Comparison of ENCODE assay signal across 8 cellular contexts in genomic region chr2:216371756-216372702, GRCh38. TPM values are rescaled to one million over a fixed set of nuclear protein-coding genes. Genes with fewer than 3 reads are reported as not detected.
DNase-seq lines count a peak whose midpoint lies in the region; ATAC-seq, FAIRE-seq and TF ChIP-seq lines count a peak whose summit lies in the region.

TSS of gene MARCHF4 (minus strand) at chr2:216372483. CDS start at chr2:216370260, 2,223 bp downstream.

- H3K4me1 Mint-ChIP-seq in Caco-2 (ENCODE audit: low read depth, unreplicated experiment) (no peaks in the 10 kb centered on the region), T-cell (peaks cover 17 to 24% (median 23%) of the 10 kb centered on the region in 3 donors)

- POLR2A ChIA-PET in Caco-2 (lab: Charles Lee) (interaction anchor here (1.1 kb wide), 1 partner anchor 258 kb away, joined by 4 read pairs; no protein-coding TSS in a partner anchor), T-cell (lab: Charles Lee) (no interaction called here)

- WGBS in pancreas, 2 donors, result 1% methylated on average over 57 to 60 of the region's 60 CpGs

- H3K36me3 ChIP-seq in Caco-2 (ENCODE audit: control insufficient read depth, insufficient read depth, low read length) (no peaks in the 10 kb centered on the region), pancreas (no peaks in the 10 kb centered on the region), tibial artery (no peaks in the 10 kb centered on the region)

- H3K4me3 ChIP-seq in Caco-2 (ENCODE audit: low read depth, low read length) (no peak within 1 kb of the TSS), pancreas (peak within 1 kb of the TSS in 3 of 4 donors; percentile 2 to 41 (median 20)), tibial artery (peak within 1 kb of the TSS in 1 of 2 donors; percentile 26)

- CTCF ChIA-PET in Caco-2 (lab: Charles Lee), result interaction anchor here (0.7 kb wide), 1 partner anchor 32 kb away, joined by 5 read pairs; no protein-coding TSS in a partner anchor
- CTCF ChIA-PET in T-cell (lab: Charles Lee), result interaction anchor here in 1 of 2 donors (0.6 to 1.8 kb wide), 5 partner anchors 25 to 698 kb away, joined by 3 to 6 read pairs (median 4); no protein-coding TSS in a partner anchor

- no TSS peak for BruUV-seq in Caco-2 (replicated peaks; lab: Mats Ljungman, UMichigan)

- intact Hi-C loops in Caco-2 (cut with micrococcal nuclease; ENCODE audit: unreplicated experiment) (no loop called here), cardiac septum (cut with DNase I) (no loop called here), pancreas (cut with DNase I) (no loop called here), tibial artery (cut with DNase I; ENCODE audit: low total_unique reads) (no loop called here)

- ATAC-seq in T-cell (replicated peaks in 1 of 4), result peak; percentile 78 to 90 (median 84)
- peak; percentile 92 to 99 (median 93) for ATAC-seq in pancreas
- no peak for ATAC-seq in GM18870 (IDR thresholded peaks at IDR 0.05; ENCODE audit: unreplicated experiment)

- in situ Hi-C loops in KBM-7 (cut with MboI; ENCODE audit: low pct_unique_long_range_greater_than_20kb, low sequenced_read_pairs), result no loop called here

- no peak within 1 kb of the TSS for H3K27ac Mint-ChIP-seq in Caco-2 (ENCODE audit: unreplicated experiment)
- peak within 1 kb of the TSS in 1 of 2 donors; percentile 27 for H3K27ac Mint-ChIP-seq in T-cell

- H3K9me3 Mint-ChIP-seq in Caco-2 (ENCODE audit: unreplicated experiment), result no peaks in the 10 kb centered on the region
- H3K9me3 Mint-ChIP-seq in T-cell, result peaks cover 0 to 3% (median 0%) of the 10 kb centered on the region in 3 donors

- no peak within 1 kb of the TSS for H3K27ac ChIP-seq in pancreas
- no peak within 1 kb of the TSS for H3K27ac ChIP-seq in tibial artery

- H3K27me3 Mint-ChIP-seq in Caco-2 (ENCODE audit: insufficient read depth, unreplicated experiment) (peaks cover 38% of the 10 kb centered on the region), T-cell (peaks cover 52 to 55% of the 10 kb centered on the region in 2 donors)

- no peaks in the 10 kb centered on the region for H3K9me3 ChIP-seq in Caco-2
- no peaks in the 10 kb centered on the region for H3K9me3 ChIP-seq in pancreas
- H3K9me3 ChIP-seq in tibial artery, result no peaks in the 10 kb centered on the region

- H3K36me3 Mint-ChIP-seq in Caco-2 (ENCODE audit: insufficient read depth, unreplicated experiment) (no peaks in the 10 kb centered on the region), T-cell (no peaks in the 10 kb centered on the region)

- no peak for FAIRE-seq in pancreas (lab: Jason Lieb, UNC)

- H3K4me3 Mint-ChIP-seq in Caco-2 (ENCODE audit: unreplicated experiment), result no peak within 1 kb of the TSS
- peak within 1 kb of the TSS in 2 of 3 donors; percentile 45 to 68 for H3K4me3 Mint-ChIP-seq in T-cell

- DNase-seq in Caco-2 (peak; percentile 58 to 81), KBM-7 (peak; percentile 75), T-cell (peak; percentile 14 to 71 (median 57)), amniotic epithelial cell (ENCODE audit: low read depth) (peak; percentile 74), cardiac septum (ENCODE audit: low spot score) (peak; percentile 81), pancreas (peak; percentile 53 to 93 (median 72)), tibial artery (peak; percentile 33 to 77)

- TF ChIP-seq CTCF in Caco-2 (IDR thresholded peaks at IDR 0.05; ENCODE audit: insufficient read depth in 1 of 2, low read depth in 1 of 2, low read length in 1 of 2, severe bottlenecking in 1 of 2, unreplicated experiment in 1 of 2), result no peak
- TF ChIP-seq CTCF in pancreas (IDR thresholded peaks at IDR 0.05), result no peak
- no peak for TF ChIP-seq CTCF in tibial artery (IDR thresholded peaks at IDR 0.05)

- H3K4me1 ChIP-seq in Caco-2, result no peaks in the 10 kb centered on the region
- H3K4me1 ChIP-seq in pancreas, result peaks cover 0 to 4% (median 0%) of the 10 kb centered on the region in 3 donors
- H3K4me1 ChIP-seq in tibial artery, result peaks cover 0 to 21% (median 14%) of the 10 kb centered on the region in 4 donors

- H3K27me3 ChIP-seq in Caco-2 (replicated peaks; ENCODE audit: control insufficient read depth, insufficient read depth, low read length), result 0 out of 2 replicates have a peak, but pooled peaks cover 2% of the 10 kb centered on the region
- peaks cover 0 to 26% (median 3%) of the 10 kb centered on the region in 4 donors for H3K27me3 ChIP-seq in pancreas
- H3K27me3 ChIP-seq in tibial artery, result peaks cover 0 to 38% of the 10 kb centered on the region in 2 donors

RNA-seq across cellular contexts. Expression of gene MARCHF4, which starts in this region (rescaled TPM):
- total RNA-seq in Caco-2 (2022), result not detected in 2 replicates
- not detected for total RNA-seq in T-cell
- not detected for total RNA-seq in cardiac septum
- total RNA-seq in pancreas, result 1 to 10 TPM in 1 of 6 donors, under 1 TPM in 5; 0.19 to 1.2 (median 0.34) TPM
- 1 to 10 TPM; 1.7 to 4.1 TPM for polyA plus RNA-seq in pancreas

Comparison
In these comparisons a context has a peak if more than half of its experiments do, and no peak if none do; other contexts are left out.
1. Peak in DNase-seq in Caco-2; RNA of the gene not detected or under 1 TPM.
2. Peak in DNase-seq and ATAC-seq in T-cell; RNA of the gene not detected or under 1 TPM.
3. Peak in DNase-seq in cardiac septum; RNA of the gene not detected or under 1 TPM.